23 cellular contexts compared by ENCODE assay signal in genomic region chr16:6600167-6600566, GRCh38.
"Had no signal": no experiment of that assay in that cellular context is flagged by ENCODE, and none has a peak within 500 bp of the region (broad histone marks: within the 10 kb centered on the region; RNA-seq: fewer than 3 reads in every experiment).

No MANE protein-coding gene starts in this region.

- H3K27ac ChIP-seq: brain microvascular endothelial cell, cardiac muscle cell, KMS-11, SJSA1 had no signal

- H3K4me3 ChIP-seq: cardiac muscle cell, SJSA1 had no signal

- H3K27me3 ChIP-seq: brain microvascular endothelial cell, cardiac muscle cell, SJSA1 had no signal

- H3K9me3 ChIP-seq: SJSA1 had no signal

- H3K36me3 ChIP-seq: brain microvascular endothelial cell, cardiac muscle cell, SJSA1 had no signal

- DNase-seq: activated CD4-positive, alpha-beta memory T cell treated with anti-CD3 and anti-CD28 coated beads for 36 hours; activated CD4-positive, alpha-beta T cell treated with anti-CD3 and anti-CD28 coated beads, Interleukin-2, amount 10 ng/mL, durations not matched to agents 7 days and 5 days; activated CD4-positive, CD25-positive, alpha-beta regulatory T cell; activated CD8-positive, alpha-beta memory T cell treated with anti-CD3 and anti-CD28 coated beads for 24 hours; activated gamma-delta T cell; activated naive CD4-positive, alpha-beta T cell treated with anti-CD3 and anti-CD28 coated beads for 36 hours; activated T-cell treated with anti-CD3 and anti-CD28 coated beads, Interleukin-2, amount 50 U/mL, for 4 hours; amygdala; brain microvascular endothelial cell; NCI-H1092; NCI-H1694 treated with DMSO at 0.1 percent for 48 hours; NCI-H2029 treated with DMSO at 0.1 percent for 48 hours; NCI-H446; NCI-H524 treated with DMSO at 0.1 percent for 48 hours; NCI-H774; PC-3; SHP77; T-cell; T-helper 2 cell; T1000 had no signal

- H3K4me1 ChIP-seq: SJSA1 had no signal
